13 cellular contexts compared by ENCODE assay signal in genomic region chr20:33859751-33860150, GRCh38. TPM values are rescaled to one million over a fixed set of nuclear protein-coding genes. Genes with fewer than 3 reads are reported as not detected.
DNase-seq lines count a peak whose midpoint lies in the region; TF ChIP-seq lines count a peak whose summit lies in the region.
"Had no signal": no experiment of that assay in that cellular context is flagged by ENCODE, and none has a peak within 500 bp of the region (broad histone marks: within the 10 kb centered on the region; RNA-seq: fewer than 3 reads in every experiment).

No MANE protein-coding gene starts in this region.

- H3K27ac ChIP-seq in SU-DHL-6 (ENCODE audit: low read depth, low read length): peak overlapping the region; percentile 90
- H3K27ac ChIP-seq in endodermal cell (ENCODE audit: low read depth, low read length): no peak overlapping the region
- H3K27ac ChIP-seq in temporal lobe (ENCODE audit: low read depth, low read length): peak overlapping the region; percentile 47
- no peak overlapping the region for H3K27ac ChIP-seq in prostate gland

- H3K4me2 ChIP-seq in SU-DHL-6 (ENCODE audit: low read depth, low read length, poor library complexity, severe bottlenecking): peak overlapping the region; percentile 42

- H3K4me1 Mint-ChIP-seq in activated naive CD4-positive, alpha-beta T cell treated with anti-CD3 and anti-CD28 coated beads, Interleukin-2, amount 50 U/mL, for 24 hours: peaks cover 26% of the 10 kb centered on the region
- peaks cover 10% of the 10 kb centered on the region for H3K4me1 Mint-ChIP-seq in endodermal cell

- no peaks in the 10 kb centered on the region for H3K27me3 Mint-ChIP-seq in activated naive CD4-positive, alpha-beta T cell treated with anti-CD3 and anti-CD28 coated beads, Interleukin-2, amount 50 U/mL, for 24 hours
- H3K27me3 Mint-ChIP-seq in endodermal cell (ENCODE audit: insufficient read depth): no peaks in the 10 kb centered on the region

- H3K9me3 Mint-ChIP-seq in activated naive CD4-positive, alpha-beta T cell treated with anti-CD3 and anti-CD28 coated beads, Interleukin-2, amount 50 U/mL, for 24 hours: no peaks in the 10 kb centered on the region
- H3K9me3 Mint-ChIP-seq in endodermal cell: no peaks in the 10 kb centered on the region
- H3K9me3 Mint-ChIP-seq: HFFc6 had no signal

- TF ChIP-seq CTCF in SU-DHL-6 (IDR thresholded peaks at IDR 0.05; ENCODE audit: insufficient read depth, low read length, poor library complexity, severe bottlenecking) (no peak), endodermal cell (conservative IDR thresholded peaks at IDR 0.05) (no peak), prostate gland (IDR thresholded peaks at IDR 0.05) (no peak)

- H4K20me1 ChIP-seq in SU-DHL-6 (ENCODE audit: low read depth, low read length): no peaks in the 10 kb centered on the region

- TF ChIP-seq POLR2A in prostate gland (IDR thresholded peaks at IDR 0.05): no peak

- H3K36me3 Mint-ChIP-seq in activated naive CD4-positive, alpha-beta T cell treated with anti-CD3 and anti-CD28 coated beads, Interleukin-2, amount 50 U/mL, for 24 hours: peaks cover 2% of the 10 kb centered on the region
- H3K36me3 Mint-ChIP-seq in endodermal cell (ENCODE audit: low read depth): peaks cover 21% of the 10 kb centered on the region

- H3K27me3 ChIP-seq in SU-DHL-6 (ENCODE audit: low read length) (no peaks in the 10 kb centered on the region), endodermal cell (ENCODE audit: control insufficient read depth, insufficient read depth, low read length, poor library complexity, severe bottlenecking) (no peaks in the 10 kb centered on the region), prostate gland (replicated peaks; ENCODE audit: insufficient read depth) (no peaks in the 10 kb centered on the region)

- no peaks in the 10 kb centered on the region for H3K79me2 ChIP-seq in SU-DHL-6 (ENCODE audit: insufficient read depth, low read length)

- H3K9ac ChIP-seq in SU-DHL-6 (ENCODE audit: low read length) (peak overlapping the region; percentile 47), endodermal cell (ENCODE audit: extremely low read depth, low read length, poor library complexity, severe bottlenecking) (no peak overlapping the region)

- intact Hi-C loops in prostate gland (cut with DNase I): no loop called here

- no peak overlapping the region for H2AFZ ChIP-seq in SU-DHL-6 (ENCODE audit: low read depth, low read length, severe bottlenecking)

- H3K36me3 ChIP-seq in SU-DHL-6 (ENCODE audit: low read length) (no peaks in the 10 kb centered on the region), endodermal cell (ENCODE audit: control insufficient read depth, insufficient read depth, low read length) (peaks cover 14% of the 10 kb centered on the region), prostate gland (peaks cover 0 to 3% of the 10 kb centered on the region in 2 donors)

- no peaks in the 10 kb centered on the region for H3K9me2 ChIP-seq in SU-DHL-6 (replicated peaks; ENCODE audit: insufficient read depth, low read length)

- no peak overlapping the region for H3K4me3 ChIP-seq in SU-DHL-6 (ENCODE audit: insufficient read depth, low read length, poor library complexity, severe bottlenecking)
- no peak overlapping the region for H3K4me3 ChIP-seq in endodermal cell (ENCODE audit: low read length)
- H3K4me3 ChIP-seq in prostate gland: no peak overlapping the region

- H3K9me3 ChIP-seq in SU-DHL-6 (ENCODE audit: insufficient read depth, low read length): no peaks in the 10 kb centered on the region
- H3K9me3 ChIP-seq in endodermal cell (ENCODE audit: control insufficient read depth, low read length): no peaks in the 10 kb centered on the region
- H3K9me3 ChIP-seq in prostate gland: no peaks in the 10 kb centered on the region

- H3F3A ChIP-seq in SU-DHL-6 (ENCODE audit: insufficient read depth): peaks cover 28% of the 10 kb centered on the region

- no peak for DNase-seq in activated naive CD4-positive, alpha-beta T cell (lab: John Stamatoyannopoulos, UW)
- no peak for DNase-seq in endodermal cell
- no peak for DNase-seq in prostate gland (ENCODE audit: low spot score)
- DNase-seq in germinal center (ENCODE audit: low spot score): no peak
- no peak for DNase-seq in inferior parietal cortex (ENCODE audit: extremely low spot score)
- DNase-seq: amniotic stem cell, DMS153, HFFc6, NCI-H1092 treated with DMSO at 0.1 percent for 48 hours, NCI-H510A had no signal

- H3K27ac Mint-ChIP-seq in activated naive CD4-positive, alpha-beta T cell treated with anti-CD3 and anti-CD28 coated beads, Interleukin-2, amount 50 U/mL, for 24 hours: peak overlapping the region; percentile 56
- peak overlapping the region; percentile 10 for H3K27ac Mint-ChIP-seq in endodermal cell
- H3K27ac Mint-ChIP-seq: HFFc6 had no signal

- H3K4me1 ChIP-seq in endodermal cell (ENCODE audit: control insufficient read depth, insufficient read depth, low read length): no peaks in the 10 kb centered on the region
- no peaks in the 10 kb centered on the region for H3K4me1 ChIP-seq in prostate gland (replicated peaks)

- no peak overlapping the region for H3K4me3 Mint-ChIP-seq in activated naive CD4-positive, alpha-beta T cell treated with anti-CD3 and anti-CD28 coated beads, Interleukin-2, amount 50 U/mL, for 24 hours
- H3K4me3 Mint-ChIP-seq in endodermal cell: no peak overlapping the region
- H3K4me3 Mint-ChIP-seq: HFFc6 had no signal

- WGBS in endodermal cell (ENCODE audit: insufficient coverage in 1 of 2, insufficient read length in 1 of 2), 2 experiments: 89 to 100% methylated on average over 1 to 3 of the region's 3 CpGs
- WGBS in prostate gland: 94% methylated on average over 3 of the region's 3 CpGs

RNA-seq across cellular contexts. Expression of gene CHMP4B, which starts 48.6 kb away (rescaled TPM):
- 100 to 1,000 TPM in 1 of 2 donors, 10 to 100 TPM in 1; 81.5 to 116 TPM for total RNA-seq in endodermal cell
- 74.7 TPM for polyA plus RNA-seq in endodermal cell (2013, experiment 1 of 2)
- polyA plus RNA-seq in endodermal cell (2013, experiment 2 of 2): 71.3 TPM
- total RNA-seq in temporal lobe: 36.4 TPM
- total RNA-seq in prostate gland: 10 to 100 TPM; 75.7 to 85.8 TPM

Comparison
In these comparisons a context has a peak if more than half of its experiments do, and no peak if none do; other contexts are left out.
1. H3K27ac ChIP-seq: peak in SU-DHL-6 (single experiment) and temporal lobe (single experiment); none in endodermal cell (single experiment) and prostate gland (0 of 2).